9 cellular contexts compared by ENCODE assay signal in the genomic region with DNA sequence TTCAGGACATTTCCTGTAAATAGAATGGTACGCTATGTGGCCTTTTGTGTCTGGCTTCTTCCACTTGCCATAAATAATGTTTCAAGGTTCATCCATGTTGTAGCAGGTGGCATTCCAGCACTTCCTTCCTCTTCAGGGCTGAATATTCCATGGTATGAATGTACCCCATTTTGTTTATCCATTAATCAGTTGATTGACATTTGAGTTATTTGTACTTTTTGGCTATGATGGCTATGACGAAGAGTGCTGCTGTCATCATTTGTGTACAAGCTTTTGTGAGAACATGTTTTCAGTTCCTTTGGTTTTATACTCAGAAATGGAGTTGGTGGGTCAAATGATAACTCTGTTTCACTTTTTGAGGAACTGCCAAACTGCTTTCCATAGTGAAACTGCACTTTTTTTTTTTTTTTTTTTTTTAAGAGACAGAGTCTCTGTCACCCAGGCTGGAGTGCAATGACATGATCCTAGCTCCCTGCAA. TPM values are rescaled to one million over a fixed set of nuclear protein-coding genes. Genes with fewer than 3 reads are reported as not detected.
A peak's percentile ranks its signal among the peaks of the same experiment; 100 is the strongest.
DNase-seq lines count a peak whose midpoint lies in the region; ATAC-seq, FAIRE-seq and TF ChIP-seq lines count a peak whose summit lies in the region.
"Had no signal": no experiment of that assay in that cellular context is flagged by ENCODE, and none has a peak within 500 bp of the region (broad histone marks: within the 10 kb centered on the region; RNA-seq: fewer than 3 reads in every experiment).

No MANE protein-coding gene starts in this region.

- ATAC-seq in GM21381 (IDR thresholded peaks at IDR 0.05; ENCODE audit: unreplicated experiment) (peak; percentile 76), gastroesophageal sphincter (peak; percentile 41), body of pancreas (no peak)

- intact Hi-C loops in body of pancreas (cut with DNase I) = no loop called here

- no peaks in the 10 kb centered on the region for H3K36me3 ChIP-seq in gastroesophageal sphincter
- no peaks in the 10 kb centered on the region for H3K36me3 ChIP-seq in body of pancreas (replicated peaks in 1 of 2; ENCODE audit: insufficient read depth in 1 of 2, low read depth in 2 of 2)

- H3K9me3 ChIP-seq in gastroesophageal sphincter (no peaks in the 10 kb centered on the region), body of pancreas (no peaks in the 10 kb centered on the region)

- no peak overlapping the region for H3K4me3 ChIP-seq in HL-60 (replicated peaks; ENCODE audit: insufficient read depth, low read length)
- no peak overlapping the region for H3K4me3 ChIP-seq in gastroesophageal sphincter
- no peak overlapping the region for H3K4me3 ChIP-seq in body of pancreas

- TF ChIP-seq CTCF in HL-60 (IDR thresholded peaks at IDR 0.05; ENCODE audit: insufficient read depth, low read length) (no peak), gastroesophageal sphincter (IDR thresholded peaks at IDR 0.05) (no peak), body of pancreas (IDR thresholded peaks at IDR 0.05) (no peak)

- DNase-seq in GM12892 (ENCODE audit: insufficient read length) (no peak), HL-60 (ENCODE audit: low read depth in 1 of 2, low spot score in 1 of 2) (no peak), cerebellar cortex (ENCODE audit: low spot score) (no peak), body of pancreas (no peak), mucosa of gallbladder (ENCODE audit: low spot score) (no peak), NCI-H2081 (lab: John Stamatoyannopoulos, UW) (no peak)
- DNase-seq: NCI-H510A had no signal

- peak; percentile 72 for FAIRE-seq in GM12892 (lab: Jason Lieb, UNC)

- H3K27ac ChIP-seq in HL-60 (replicated peaks) = peak overlapping the region; percentile 62
- no peak overlapping the region for H3K27ac ChIP-seq in gastroesophageal sphincter
- H3K27ac ChIP-seq in body of pancreas = peak overlapping the region in 1 of 4 donors; percentile 68

- no peaks in the 10 kb centered on the region for H3K4me1 ChIP-seq in gastroesophageal sphincter
- H3K4me1 ChIP-seq in body of pancreas = no peaks in the 10 kb centered on the region

- no peak for TF ChIP-seq EP300 in gastroesophageal sphincter (IDR thresholded peaks at IDR 0.05)

- WGBS in gastroesophageal sphincter (ENCODE audit: low coverage in 1 of 2), 2 donors = 72 to 76% methylated on average over 2 of the region's 2 CpGs
- WGBS in body of pancreas, 2 donors = 54 to 70% methylated on average over 2 of the region's 2 CpGs

- no peaks in the 10 kb centered on the region for H3K27me3 ChIP-seq in HL-60 (ENCODE audit: insufficient read depth, poor library complexity, severe bottlenecking)
- no peaks in the 10 kb centered on the region for H3K27me3 ChIP-seq in gastroesophageal sphincter
- H3K27me3 ChIP-seq in body of pancreas = no peaks in the 10 kb centered on the region

- TF ChIP-seq POLR2A in GM12892 (IDR thresholded peaks at IDR 0.05; ENCODE audit: low read depth, low read length) (no peak), gastroesophageal sphincter (IDR thresholded peaks at IDR 0.05) (no peak), body of pancreas (IDR thresholded peaks at IDR 0.05) (no peak)

RNA-seq across cellular contexts. Expression of a gene that starts 6.5 kb away (rescaled TPM):
- 34.1 TPM for polyA plus RNA-seq in GM12892 (2012; ENCODE audit: missing spikeins)
- 100 to 1,000 TPM in 3 of 4 donors, 10 to 100 TPM in 1; 94.9 to 203 (median 143) TPM for total RNA-seq in gastroesophageal sphincter
- 10 to 100 TPM; 24.4 to 26.7 TPM for total RNA-seq in body of pancreas
- total RNA-seq in mucosa of gallbladder = 92.0 TPM

RNA-seq across cellular contexts. Expression of a gene that starts 45.0 kb away (rescaled TPM):
- 18.1 TPM for polyA plus RNA-seq in GM12892 (2012; ENCODE audit: missing spikeins)
- 10 to 100 TPM in 3 of 4 donors, 1 to 10 TPM in 1; 9.2 to 25.8 (median 12.9) TPM for total RNA-seq in gastroesophageal sphincter
- total RNA-seq in body of pancreas = 1 to 10 TPM; 4.9 to 8.2 TPM
- total RNA-seq in mucosa of gallbladder = 14.0 TPM

RNA-seq across cellular contexts. Expression of a gene that starts 45.2 kb away (rescaled TPM):
- polyA plus RNA-seq in GM12892 (2012; ENCODE audit: missing spikeins) = 30.1 TPM
- 10 to 100 TPM; 11.5 to 26.8 (median 14.7) TPM for total RNA-seq in gastroesophageal sphincter
- total RNA-seq in body of pancreas = 10 to 100 TPM; 13.5 to 42.5 TPM
- 14.5 TPM for total RNA-seq in mucosa of gallbladder
